Comparison of ENCODE assay signal across 17 cellular contexts in genomic region chr10:69290993-69291392, GRCh38.
"Had no signal": no experiment of that assay in that cellular context is flagged by ENCODE, and none has a peak within 500 bp of the region (broad histone marks: within the 10 kb centered on the region; RNA-seq: fewer than 3 reads in every experiment).

No MANE protein-coding gene starts in this region.

- ATAC-seq: foreskin keratinocyte; gastroesophageal sphincter; naive thymus-derived CD8-positive, alpha-beta T cell; psoas muscle; stimulated activated memory B cell treated with anti-CD40 and anti-IgM and Interleukin-4, amounts not matched to agents 10 μg/mL and 1 μg/mL and 100 μg/mL, for 72 hours; stimulated activated naive CD8-positive, alpha-beta T cell treated with anti-CD3 and anti-CD28 coated beads, Interleukin-15, Interleukin-2, amounts not matched to agents 100 U/mL and 50 U/mL, for 24 hours had no signal

- H3K9me3 ChIP-seq: esophagus muscularis mucosa, gastroesophageal sphincter, psoas muscle, spleen, testis, tibial artery had no signal

- DNase-seq: dermis blood vessel endothelial cell; effector memory CD4-positive, alpha-beta T cell; foreskin keratinocyte; glutamatergic neuron; naive thymus-derived CD8-positive, alpha-beta T cell; nephron progenitor cell; psoas muscle; spleen; stimulated activated CD4-positive, alpha-beta T cell treated with anti-CD3 and anti-CD28 coated beads, Interleukin-4, amount 100 ng/mL, for 4 hours; stimulated activated naive CD8-positive, alpha-beta T cell treated with anti-CD3 and anti-CD28 coated beads, Interleukin-15, Interleukin-2, amounts not matched to agents 100 U/mL and 50 U/mL, for 24 hours; testis; tibial artery had no signal

- H3K4me1 ChIP-seq: esophagus muscularis mucosa, foreskin keratinocyte, gastroesophageal sphincter, psoas muscle, spleen, testis, tibial artery had no signal

- H3K27ac ChIP-seq: coronary artery, esophagus muscularis mucosa, foreskin keratinocyte, gastroesophageal sphincter, psoas muscle, skin epidermis, spleen, testis, tibial artery had no signal

- H3K36me3 ChIP-seq: esophagus muscularis mucosa, gastroesophageal sphincter, spleen, tibial artery had no signal

- H3K27me3 ChIP-seq: esophagus muscularis mucosa, gastroesophageal sphincter, spleen, testis, tibial artery had no signal

- H3K4me3 ChIP-seq: coronary artery, esophagus muscularis mucosa, gastroesophageal sphincter, psoas muscle, skin epidermis, spleen, testis, tibial artery had no signal
